Comparison of ENCODE assay signal across 18 cellular contexts in the genomic region with DNA sequence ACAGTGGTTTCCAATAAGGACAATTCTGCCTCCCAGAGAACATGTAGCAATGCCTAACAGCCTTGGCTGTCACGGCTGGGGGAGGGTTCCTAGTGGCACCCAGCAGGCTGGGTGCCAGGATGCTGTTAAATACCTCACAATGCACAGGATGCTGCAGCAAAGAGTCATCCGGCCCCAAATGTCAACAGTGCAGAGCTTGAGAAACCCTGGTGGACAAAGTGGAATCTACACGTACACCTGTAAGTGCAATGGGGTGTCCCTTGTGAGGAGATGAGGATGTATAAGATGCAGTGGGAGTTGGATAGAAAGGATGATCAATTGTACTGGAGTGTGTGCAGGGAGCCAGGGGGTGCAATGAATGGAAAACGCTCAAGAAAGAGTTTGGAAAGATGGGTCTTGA.
DNase-seq lines count a peak whose midpoint lies in the region; ATAC-seq and TF ChIP-seq lines count a peak whose summit lies in the region.
"Had no signal": no experiment of that assay in that cellular context is flagged by ENCODE, and none has a peak within 500 bp of the region (broad histone marks: within the 10 kb centered on the region; RNA-seq: fewer than 3 reads in every experiment).

No MANE protein-coding gene starts in this region.

- TF ChIP-seq CTCF in epithelial cell of proximal tubule (conservative IDR thresholded peaks at IDR 0.05; ENCODE audit: low read depth, low read length) (peak; percentile 14), thoracic aorta (IDR thresholded peaks at IDR 0.05) (peak; percentile 18)

- H3K27me3 ChIP-seq in thoracic aorta (replicated peaks; ENCODE audit: insufficient read depth), result no peaks in the 10 kb centered on the region
- H3K27me3 ChIP-seq: body of pancreas, heart right ventricle had no signal

- ATAC-seq in thoracic aorta (ENCODE audit: insufficient number of reproducible peaks, low FRiP score, low read depth), result no peak
- no peak for ATAC-seq in GM21381 (IDR thresholded peaks at IDR 0.05; ENCODE audit: unreplicated experiment)
- ATAC-seq in HG02678 (IDR thresholded peaks at IDR 0.05; ENCODE audit: unreplicated experiment), result no peak
- ATAC-seq: body of pancreas; heart right ventricle; natural killer cell treated with Interleukin-12 subunit alpha and Interleukin-12 subunit beta and Interleukin-15 and Interleukin-18, amount 100 ng/mL, for 72 hours; sciatic nerve had no signal

- no peaks in the 10 kb centered on the region for H3K36me3 ChIP-seq in thoracic aorta
- H3K36me3 ChIP-seq: heart right ventricle, left ventricle myocardium inferior had no signal

- DNase-seq in DMS 273 (lab: John Stamatoyannopoulos, UW; ENCODE audit: unreplicated experiment) (peak; percentile 60), DMS 273 treated with DMSO at 0.1 percent for 48 hours (lab: John Stamatoyannopoulos, UW) (no peak), epithelial cell of proximal tubule (ENCODE audit: low read depth) (no peak), thoracic aorta (ENCODE audit: low spot score) (no peak), SHP77 treated with DMSO at 0.1 percent for 48 hours (lab: John Stamatoyannopoulos, UW) (no peak)
- DNase-seq in Jurkat, Clone E6-1 (ENCODE audit: low read depth, low spot score), result peak; percentile 39
- DNase-seq: activated CD4-positive, alpha-beta memory T cell treated with anti-CD3 and anti-CD28 coated beads, Interleukin-2, amount 10 ng/mL, durations not matched to agents 7 days and 5 days; activated gamma-delta T cell treated with Interleukin-2 at 50 U/mL for 16 hours; body of pancreas; CD8-positive, alpha-beta memory T cell; heart right ventricle; left ventricle myocardium inferior; NCI-H1092 had no signal

- no peak overlapping the region for H3K4me3 ChIP-seq in Jurkat, Clone E6-1 (ENCODE audit: low read length)
- H3K4me3 ChIP-seq in epithelial cell of proximal tubule (ENCODE audit: low read depth, low read length), result no peak overlapping the region
- H3K4me3 ChIP-seq in thoracic aorta, result no peak overlapping the region
- H3K4me3 ChIP-seq: body of pancreas, heart right ventricle, left ventricle myocardium inferior had no signal

- H3K27ac ChIP-seq in thoracic aorta, result peak overlapping the region; percentile 46 to 56
- H3K27ac ChIP-seq: 22Rv1, body of pancreas, heart right ventricle, left ventricle myocardium inferior had no signal

- no peaks in the 10 kb centered on the region for H3K9me3 ChIP-seq in thoracic aorta
- H3K9me3 ChIP-seq: body of pancreas had no signal

- peaks cover 11 to 54% of the 10 kb centered on the region in 2 donors for H3K4me1 ChIP-seq in thoracic aorta (ENCODE audit: control insufficient read depth in 1 of 2, low read depth in 2 of 2)
- H3K4me1 ChIP-seq: body of pancreas, heart right ventricle, left ventricle myocardium inferior had no signal

Comparison
In these comparisons a context has a peak if more than half of its experiments do, and no peak if none do; other contexts are left out.
1. DNase-seq: peak in DMS 273 (single experiment) and Jurkat, Clone E6-1 (single experiment); none in DMS 273 treated with DMSO at 0.1 percent for 48 hours (single experiment), epithelial cell of proximal tubule (single experiment), thoracic aorta (single experiment) and SHP77 treated with DMSO at 0.1 percent for 48 hours (single experiment).